ENCODE assay signal across 34 cellular contexts in the genomic region with DNA sequence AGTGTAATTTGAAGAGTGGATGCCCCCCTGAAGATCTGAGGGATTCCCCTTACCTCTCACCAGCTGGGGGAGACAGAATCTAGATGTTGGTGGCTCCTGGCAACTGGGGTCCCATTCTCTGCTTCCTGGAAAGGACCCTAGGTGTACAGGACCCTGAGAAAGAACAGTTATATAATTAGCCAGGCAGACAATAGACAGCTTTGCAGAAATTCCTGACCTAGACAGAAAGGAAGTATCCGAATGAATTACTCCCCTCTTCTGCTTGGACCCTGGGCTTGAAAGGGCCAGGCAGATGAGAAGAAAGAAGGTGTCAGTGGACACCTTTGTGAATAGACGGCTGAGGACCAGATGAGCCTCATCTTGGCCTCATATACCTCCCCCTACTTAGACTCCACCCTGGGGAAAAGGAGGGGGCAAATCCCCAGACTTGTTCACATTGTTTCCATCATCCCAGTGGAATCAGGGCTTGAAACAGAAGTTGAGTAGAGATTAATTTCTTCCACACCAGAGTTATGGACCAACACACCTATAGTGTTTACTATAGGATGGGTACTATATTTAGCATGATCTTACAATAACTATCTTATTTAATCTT. TPM values are rescaled to one million over a fixed set of nuclear protein-coding genes. Genes with fewer than 3 reads are reported as not detected.
"Had no signal": no experiment of that assay in that cellular context is flagged by ENCODE, and none has a peak within 500 bp of the region (broad histone marks: within the 10 kb centered on the region; RNA-seq: fewer than 3 reads in every experiment).

No MANE protein-coding gene starts in this region.

- H3K4me3 ChIP-seq: adrenal gland, body of pancreas, SJCRH30, SK-N-MC had no signal

- H3K27ac ChIP-seq: adrenal gland, body of pancreas, KMS-11, SJCRH30, SK-N-MC had no signal

- H3K9me3 ChIP-seq: adrenal gland, body of pancreas, SJCRH30 had no signal

- DNase-seq: activated CD4-positive, alpha-beta T cell treated with anti-CD3 and anti-CD28 coated beads, Interleukin-2, amount 10 ng/mL, durations not matched to agents 24 days and 14 days; activated CD4-positive, alpha-beta T cell treated with anti-CD3 and anti-CD28 coated beads, Interleukin-2, amount 50 U/mL, for 4 hours; activated CD8-positive, alpha-beta T cell treated with anti-CD3 and anti-CD28 coated beads, Interleukin-2, amount 10 ng/mL, durations not matched to agents 7 days and 5 days; activated gamma-delta T cell treated with Interleukin-2 at 50 U/mL for 16 hours; activated naive CD4-positive, alpha-beta T cell treated with anti-CD3 and anti-CD28 coated beads for 36 hours; activated T-cell treated with anti-CD3 and anti-CD28 coated beads, Interleukin-2, amount 50 U/mL, for 24 hours; adrenal gland; body of pancreas; caudate nucleus; cerebellar nuclear complex; NCI-H1092 treated with DMSO at 0.1 percent for 48 hours; NCI-H1417; NCI-H146; NCI-H187; NCI-H2029 treated with DMSO at 0.1 percent for 48 hours; NCI-H2171 treated with DMSO at 0.1 percent for 48 hours; NCI-H2227 treated with DMSO at 0.1 percent for 48 hours; NCI-H446; NCI-H510A treated with DMSO at 0.1 percent for 48 hours; NCI-H526 treated with DMSO at 0.1 percent for 48 hours; NCI-H774; SHP77; SJCRH30; T1000 had no signal

- H3K4me1 ChIP-seq: SJCRH30 had no signal

- H3K27me3 ChIP-seq: body of pancreas had no signal

- ATAC-seq: activated CD8-positive, alpha-beta T cell treated with anti-CD3 and anti-CD28 coated beads, Interleukin-2, amount 10 ng/mL, durations not matched to agents 7 days and 5 days; activated naive CD4-positive, alpha-beta T cell treated with anti-CD3 and anti-CD28 coated beads, Interleukin-2, amount 50 U/mL, for 72 hours; body of pancreas had no signal

- H3K9me3 Mint-ChIP-seq: activated CD4-positive, alpha-beta T cell treated with anti-CD3 and anti-CD28 coated beads, Interleukin-2, amount 10 ng/mL, durations not matched to agents 24 days and 14 days; activated naive CD4-positive, alpha-beta T cell treated with anti-CD3 and anti-CD28 coated beads for 36 hours; activated naive CD4-positive, alpha-beta T cell treated with anti-CD3 and anti-CD28 coated beads, Interleukin-2, amount 50 U/mL, for 72 hours; activated T-cell treated with anti-CD3 and anti-CD28 coated beads, Interleukin-2, amount 50 U/mL, for 24 hours; activated T-helper 1 cell treated with anti-CD3 and anti-CD28 coated beads, Interleukin-12 subunit alpha, Interleukin-12 subunit beta, Interleukin-2, Interleukin-4 antibody, amounts not matched to agents 30 ng/mL and 10 ng/mL and 1 ng/mL, durations not matched to agents 14 hours and 24 hours and 36 hours had no signal

- H3K27ac Mint-ChIP-seq: activated CD4-positive, alpha-beta T cell treated with anti-CD3 and anti-CD28 coated beads, Interleukin-2, amount 10 ng/mL, durations not matched to agents 24 days and 14 days; activated CD8-positive, alpha-beta T cell treated with anti-CD3 and anti-CD28 coated beads, Interleukin-2, amount 10 ng/mL, durations not matched to agents 7 days and 5 days; activated naive CD4-positive, alpha-beta T cell treated with anti-CD3 and anti-CD28 coated beads for 36 hours; activated naive CD4-positive, alpha-beta T cell treated with anti-CD3 and anti-CD28 coated beads, Interleukin-2, amount 50 U/mL, for 72 hours; activated T-cell treated with anti-CD3 and anti-CD28 coated beads, Interleukin-2, amount 50 U/mL, for 24 hours; activated T-helper 1 cell treated with anti-CD3 and anti-CD28 coated beads, Interleukin-12 subunit alpha, Interleukin-12 subunit beta, Interleukin-2, Interleukin-4 antibody, amounts not matched to agents 30 ng/mL and 10 ng/mL and 1 ng/mL, durations not matched to agents 14 hours and 24 hours and 36 hours had no signal

- H3K4me3 Mint-ChIP-seq: activated CD4-positive, alpha-beta T cell treated with anti-CD3 and anti-CD28 coated beads, Interleukin-2, amount 10 ng/mL, durations not matched to agents 24 days and 14 days; activated CD8-positive, alpha-beta T cell treated with anti-CD3 and anti-CD28 coated beads, Interleukin-2, amount 10 ng/mL, durations not matched to agents 7 days and 5 days; activated naive CD4-positive, alpha-beta T cell treated with anti-CD3 and anti-CD28 coated beads for 36 hours; activated T-cell treated with anti-CD3 and anti-CD28 coated beads, Interleukin-2, amount 50 U/mL, for 24 hours; activated T-helper 1 cell treated with anti-CD3 and anti-CD28 coated beads, Interleukin-12 subunit alpha, Interleukin-12 subunit beta, Interleukin-2, Interleukin-4 antibody, amounts not matched to agents 30 ng/mL and 10 ng/mL and 1 ng/mL, durations not matched to agents 14 hours and 24 hours and 36 hours had no signal

- H3K36me3 ChIP-seq: adrenal gland, SJCRH30 had no signal

RNA-seq across cellular contexts. Expression of a gene that starts 5.4 kb away (rescaled TPM):
- total RNA-seq: adrenal gland, astrocyte, body of pancreas, bronchial epithelial cell, LHCN-M2, M059J, SJCRH30 had no signal

RNA-seq across cellular contexts. Expression of a gene that starts 45.1 kb away (rescaled TPM):
- total RNA-seq: activated CD4-positive, alpha-beta T cell treated with anti-CD3 and anti-CD28 coated beads, Interleukin-2, amount 10 ng/mL, durations not matched to agents 24 days and 14 days; activated CD8-positive, alpha-beta T cell treated with anti-CD3 and anti-CD28 coated beads, Interleukin-2, amount 10 ng/mL, durations not matched to agents 7 days and 5 days; activated T-helper 1 cell treated with anti-CD3 and anti-CD28 coated beads, Interleukin-12 subunit alpha, Interleukin-12 subunit beta, Interleukin-2, Interleukin-4 antibody, amounts not matched to agents 30 ng/mL and 10 ng/mL and 1 ng/mL, durations not matched to agents 14 hours and 24 hours and 36 hours; astrocyte; body of pancreas; LHCN-M2; M059J; T-helper 1 cell treated with Interleukin-12 subunit alpha and Interleukin-12 subunit beta and Interleukin-4 antibody, amounts not matched to agents 30 ng/mL and 1 ng/mL, for 36 hours; T-helper 2 cell treated with Interferon-gamma antibody and Interleukin-4, amounts not matched to agents 100 ng/mL and 5 ng/mL, for 36 hours had no signal
